In genomic region chr4:10554694-10555093, GRCh38 we compare ENCODE assay signal across 8 cellular contexts.
DNase-seq lines count a peak whose midpoint lies in the region; TF ChIP-seq lines count a peak whose summit lies in the region.

No MANE protein-coding gene starts in this region.

- H3T11ph ChIP-seq in H9 (ENCODE audit: low read length) = no peak overlapping the region

- H3K27ac ChIP-seq in H9 (ENCODE audit: insufficient read length, low read depth, low read length) (no peak overlapping the region), MM.1S (ENCODE audit: low read length) (no peak overlapping the region), SK-N-MC (no peak overlapping the region), spleen (no peak overlapping the region)

- H3K4me1 ChIP-seq in H9 (ENCODE audit: insufficient read depth, low read length) (no peaks in the 10 kb centered on the region; the same call in 1 of the 2 replicates), MM.1S (ENCODE audit: low read length) (no peaks in the 10 kb centered on the region), spleen (peaks cover 0 to 24% (median 7%) of the 10 kb centered on the region in 6 donors)

- H3K27me3 Mint-ChIP-seq in H9 (ENCODE audit: low read depth) = peaks cover 3% of the 10 kb centered on the region; the same call in 1 of the 2 replicates

- no peaks in the 10 kb centered on the region for H3K23me2 ChIP-seq in H9 (ENCODE audit: insufficient read length, low read depth, low read length, poor library complexity, severe bottlenecking)

- H3K56ac ChIP-seq in H9 (ENCODE audit: insufficient read length, low read depth, low read length) = no peak overlapping the region

- no peak overlapping the region for H2BK120ac ChIP-seq in H9 (ENCODE audit: low read depth, low read length, poor library complexity, severe bottlenecking)

- no peak overlapping the region for H2BK5ac ChIP-seq in H9 (ENCODE audit: insufficient read length, low read length)

- DNase-seq in GM10266 (ENCODE audit: extremely low spot score) (peak; percentile 39), H9 (peak; percentile 49), MM.1S (peak; percentile 57), SK-N-MC (ENCODE audit: low read depth, low spot score) (peak; percentile 22), astrocyte of the spinal cord (ENCODE audit: low read depth, low spot score) (peak; percentile 67), hippocampal formation (lab: John Stamatoyannopoulos, UW) (peak; percentile 30 to 74), spleen (no peak), GM19240 (ENCODE audit: insufficient read length, low spot score) (no peak)

- H4K8ac ChIP-seq in H9 (replicated peaks; ENCODE audit: insufficient read length, low read depth, low read length) = no peak overlapping the region

- intact Hi-C loops in spleen (cut with DNase I; ENCODE audit: low total_unique reads) = no loop called here

- H3K27ac Mint-ChIP-seq in H9 = no peak overlapping the region

- H4K5ac ChIP-seq in H9 (ENCODE audit: insufficient read length, low read depth, low read length) = no peak overlapping the region

- H3K9ac ChIP-seq in H9 (ENCODE audit: extremely low read depth, insufficient read length, low read length) (no peak overlapping the region), MM.1S (ENCODE audit: low read length) (no peak overlapping the region), SK-N-MC (ENCODE audit: insufficient read length) (no peak overlapping the region)

- H3K79me2 ChIP-seq in H9 (ENCODE audit: insufficient read depth, low read length) = no peaks in the 10 kb centered on the region
- no peaks in the 10 kb centered on the region for H3K79me2 ChIP-seq in MM.1S (ENCODE audit: low read length)

- H3K9me2 ChIP-seq in MM.1S (replicated peaks; ENCODE audit: insufficient read depth, low read length) = no peaks in the 10 kb centered on the region

- H2BK20ac ChIP-seq in H9 (ENCODE audit: low read depth, low read length, poor library complexity, severe bottlenecking) = no peak overlapping the region

- H3K79me1 ChIP-seq in H9 (ENCODE audit: insufficient read depth, low read depth, low read length, poor library complexity, severe bottlenecking) = no peaks in the 10 kb centered on the region

- no peak overlapping the region for H3K4ac ChIP-seq in H9 (ENCODE audit: low read depth, low read length)

- no peak overlapping the region for H3K14ac ChIP-seq in H9 (ENCODE audit: insufficient read depth, low read length)

- peaks cover 3 to 13% of the 10 kb centered on the region in 2 experiments; a peak in 2 of 4 replicates for H3K4me1 Mint-ChIP-seq in H9

- TF ChIP-seq POLR2A in spleen (IDR thresholded peaks at IDR 0.05) = no peak

- no peak overlapping the region for H2AFZ ChIP-seq in H9 (ENCODE audit: low read length)
- no peak overlapping the region for H2AFZ ChIP-seq in MM.1S (ENCODE audit: low read length)

- H2BK15ac ChIP-seq in H9 (ENCODE audit: low read depth, low read length) = no peak overlapping the region

- in situ Hi-C loops in astrocyte of the spinal cord (cut with HindIII; ENCODE audit: low sequenced_read_pairs) = no loop called here

- H3K9me3 ChIP-seq in H9 (ENCODE audit: control insufficient read depth, low read depth, low read length) (no peaks in the 10 kb centered on the region), MM.1S (replicated peaks; ENCODE audit: insufficient read depth, low read length) (no peaks in the 10 kb centered on the region), SK-N-MC (ENCODE audit: low read depth, low read length) (no peaks in the 10 kb centered on the region), spleen (no peaks in the 10 kb centered on the region)

- H3K23ac ChIP-seq in H9 (ENCODE audit: insufficient read length, low read depth, low read length) = no peak overlapping the region

- no peak overlapping the region for H3K4me3 ChIP-seq in MM.1S (ENCODE audit: low read length)
- H3K4me3 ChIP-seq in SK-N-MC = no peak overlapping the region
- no peak overlapping the region for H3K4me3 ChIP-seq in astrocyte of the spinal cord (ENCODE audit: low read depth, low read length)
- H3K4me3 ChIP-seq in spleen = no peak overlapping the region

- no peak overlapping the region for H4K91ac ChIP-seq in H9 (ENCODE audit: insufficient read length, low read depth, low read length)

- H3K4me2 ChIP-seq in H9 (ENCODE audit: insufficient read depth, insufficient read length, low read length) (no peak overlapping the region), MM.1S (ENCODE audit: low read depth, low read length) (0 out of 2 replicates have a peak overlapping the region, but pooled peaks have one; percentile 3)

- H3K9me3 Mint-ChIP-seq in H9 = no peaks in the 10 kb centered on the region

- H3K36me3 ChIP-seq in MM.1S (replicated peaks; ENCODE audit: insufficient read depth, low read length) (no peaks in the 10 kb centered on the region), SK-N-MC (ENCODE audit: insufficient read depth, low read length) (no peaks in the 10 kb centered on the region), spleen (no peaks in the 10 kb centered on the region)

- H3K36me3 Mint-ChIP-seq in H9 (ENCODE audit: insufficient read depth in 1 of 3, low read depth in 3 of 3) = no peaks in the 10 kb centered on the region

- H3K27me3 ChIP-seq in H9 (ENCODE audit: insufficient read depth, low read length) = no peaks in the 10 kb centered on the region
- H3K27me3 ChIP-seq in MM.1S (replicated peaks; ENCODE audit: insufficient read depth, low read length) = no peaks in the 10 kb centered on the region
- H3K27me3 ChIP-seq in spleen (replicated peaks in 1 of 7) = no peaks in the 10 kb centered on the region

- H4K20me1 ChIP-seq in H9 (ENCODE audit: control insufficient read depth, insufficient read depth, insufficient read length) (no peaks in the 10 kb centered on the region), MM.1S (ENCODE audit: insufficient read depth, low read length) (no peaks in the 10 kb centered on the region)

- no peak overlapping the region for H3K18ac ChIP-seq in H9 (ENCODE audit: insufficient read length, low read depth, low read length)

- no peaks in the 10 kb centered on the region for H3F3A ChIP-seq in MM.1S (ENCODE audit: insufficient read depth, low read length)

- H2BK12ac ChIP-seq in H9 (ENCODE audit: insufficient read length, low read depth, low read length) = no peak overlapping the region

- H3K4me3 Mint-ChIP-seq in H9 = no peak overlapping the region

- WGBS in H9 (ENCODE audit: extremely low coverage, insufficient read length, low lambda C conversion rate) = no CpG with 5 or more reads among the region's 6 CpGs
- 6 to 15% (median 10%) methylated on average over 6 of the region's 6 CpGs for WGBS in spleen, 5 donors

- H2AK5ac ChIP-seq in H9 (ENCODE audit: insufficient read length, low read length) = no peak overlapping the region

- TF ChIP-seq CTCF in GM10266 (IDR thresholded peaks at IDR 0.05; ENCODE audit: control insufficient read depth, insufficient read depth, low read depth, missing control alignments) (peak; percentile 83), H9 (conservative IDR thresholded peaks at IDR 0.05) (peak; percentile 86), MM.1S (IDR thresholded peaks at IDR 0.05; ENCODE audit: low read length) (peak; percentile 88), astrocyte of the spinal cord (IDR thresholded peaks at IDR 0.05; ENCODE audit: low read depth, low read length) (peak; percentile 77), spleen (IDR thresholded peaks at IDR 0.05 in 8 of 11, conservative IDR thresholded peaks at IDR 0.05 in 3 of 11) (peak; percentile 58 to 83 (median 78))

Comparison
In these comparisons a context has a peak if more than half of its experiments do, and no peak if none do; other contexts are left out.
1. DNase-seq: peak in GM10266 (single experiment), H9 (single experiment), MM.1S (single experiment), SK-N-MC (single experiment), astrocyte of the spinal cord (single experiment) and hippocampal formation (2 of 2); none in spleen (single experiment) and GM19240 (single experiment).
2. Peak in every context shown above with its lines, with median percentiles within 50 percentile points of each other: CTCF ChIP-seq.